Comparison of ENCODE assay signal across 1 cellular context in the genomic region with DNA sequence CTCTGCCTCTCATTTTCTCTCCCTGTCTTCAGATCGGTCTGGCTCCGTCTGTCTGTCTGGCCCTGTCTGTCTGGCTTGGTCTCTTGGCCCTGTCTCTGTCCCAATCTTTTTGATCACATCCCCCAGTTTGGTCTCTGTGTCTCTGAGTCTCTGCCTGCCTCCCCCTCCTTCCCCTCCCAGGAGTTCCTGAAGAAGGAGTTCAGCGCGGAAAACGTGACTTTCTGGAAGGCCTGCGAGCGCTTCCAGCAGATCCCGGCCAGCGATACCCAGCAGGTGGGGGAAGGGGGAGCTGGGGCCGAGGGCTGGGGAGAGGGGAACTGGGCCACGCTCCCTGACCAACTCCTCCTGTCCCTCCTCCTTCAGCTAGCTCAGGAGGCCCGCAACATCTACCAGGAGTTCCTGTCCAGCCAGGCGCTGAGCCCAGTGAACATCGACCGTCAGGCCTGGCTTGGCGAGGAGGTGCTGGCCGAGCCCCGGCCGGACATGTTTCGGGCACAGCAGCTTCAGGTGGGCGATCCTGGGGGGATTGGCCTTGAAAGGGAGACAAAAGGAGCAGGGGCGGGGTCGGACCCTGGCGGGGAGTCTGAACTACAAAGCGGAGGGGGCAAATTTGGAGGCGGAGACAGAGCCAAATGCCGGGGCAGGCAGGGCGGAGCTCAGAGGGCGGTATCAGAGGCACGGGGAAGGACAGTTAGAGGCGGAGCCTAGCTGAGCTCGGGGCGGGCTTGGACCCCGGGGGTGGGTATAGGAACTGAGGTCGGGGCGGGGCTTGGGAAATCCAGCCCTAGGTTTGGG.
TF ChIP-seq lines count a peak whose summit lies in the region.

No MANE protein-coding gene starts in this region.

TF ChIP-seq in K562, 482 proteins besides CTCF, POLR2A, EP300 and RAD21 (continued from another document and continues in another):
- TF ChIP-seq RBM22 (IDR thresholded peaks at IDR 0.05; ENCODE audit: low read depth, low read length, poor library complexity, severe bottlenecking), result peak; percentile 8
- peak; percentile 56 for TF ChIP-seq KDM5B (IDR thresholded peaks at IDR 0.05; ENCODE audit: insufficient replicate concordance, low read depth, low read length)
- TF ChIP-seq, protein P1, sequence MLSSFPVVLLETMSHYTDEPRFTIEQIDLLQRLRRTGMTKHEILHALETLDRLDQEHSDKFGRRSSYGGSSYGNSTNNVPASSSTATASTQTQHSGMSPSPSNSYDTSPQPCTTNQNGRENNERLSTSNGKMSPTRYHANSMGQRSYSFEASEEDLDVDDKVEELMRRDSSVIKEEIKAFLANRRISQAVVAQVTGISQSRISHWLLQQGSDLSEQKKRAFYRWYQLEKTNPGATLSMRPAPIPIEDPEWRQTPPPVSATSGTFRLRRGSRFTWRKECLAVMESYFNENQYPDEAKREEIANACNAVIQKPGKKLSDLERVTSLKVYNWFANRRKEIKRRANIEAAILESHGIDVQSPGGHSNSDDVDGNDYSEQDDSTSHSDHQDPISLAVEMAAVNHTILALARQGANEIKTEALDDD (IDR thresholded peaks at IDR 0.05), result no peak
- TF ChIP-seq MCM3 (IDR thresholded peaks at IDR 0.05), result no peak
- no peak for TF ChIP-seq HMG20A (CRISPR knock-in tag; conservative IDR thresholded peaks at IDR 0.05)
- TF ChIP-seq RHOXF2B (CRISPR knock-in tag; conservative IDR thresholded peaks at IDR 0.05), result no peak
- TF ChIP-seq RBM39 (optimal IDR thresholded peaks at IDR 0.05; ENCODE audit: low read depth, low read length), result no peak
- TF ChIP-seq RBFOX2 (IDR thresholded peaks at IDR 0.05; ENCODE audit: low read depth, low read length), result peak; percentile 88
- no peak for TF ChIP-seq YBX1 (IDR thresholded peaks at IDR 0.05)
- TF ChIP-seq, protein P2, sequence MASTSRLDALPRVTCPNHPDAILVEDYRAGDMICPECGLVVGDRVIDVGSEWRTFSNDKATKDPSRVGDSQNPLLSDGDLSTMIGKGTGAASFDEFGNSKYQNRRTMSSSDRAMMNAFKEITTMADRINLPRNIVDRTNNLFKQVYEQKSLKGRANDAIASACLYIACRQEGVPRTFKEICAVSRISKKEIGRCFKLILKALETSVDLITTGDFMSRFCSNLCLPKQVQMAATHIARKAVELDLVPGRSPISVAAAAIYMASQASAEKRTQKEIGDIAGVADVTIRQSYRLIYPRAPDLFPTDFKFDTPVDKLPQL (IDR thresholded peaks at IDR 0.05; ENCODE audit: extremely low read depth, insufficient read length), result no peak
- TF ChIP-seq KAT7 (CRISPR knock-in tag; IDR thresholded peaks at IDR 0.05; ENCODE audit: borderline replicate concordance), result no peak; the same call in 1 of the 2 replicates
- no peak; the same call in 1 of the 2 replicates for TF ChIP-seq HDGF (IDR thresholded peaks at IDR 0.05)
- no peak for TF ChIP-seq NR1H2 (CRISPR knock-in tag; IDR thresholded peaks at IDR 0.05)
- 0 out of 2 replicates have a peak, but pooled peaks have one; percentile 13 for TF ChIP-seq CHD2 (IDR thresholded peaks at IDR 0.05; ENCODE audit: low read depth, low read length)
- no peak for TF ChIP-seq ZC3H4 (CRISPR knock-in tag; IDR thresholded peaks at IDR 0.05; ENCODE audit: borderline replicate concordance)
- TF ChIP-seq RFX1 (IDR thresholded peaks at IDR 0.05), result no peak
- TF ChIP-seq USF2 (CRISPR knock-in tag; IDR thresholded peaks at IDR 0.05), result no peak
- no peak for TF ChIP-seq POLR3G (IDR thresholded peaks at IDR 0.05; ENCODE audit: extremely low read depth, insufficient read length, insufficient replicate concordance)
- no peak for TF ChIP-seq ZSCAN32 (CRISPR knock-in tag; IDR thresholded peaks at IDR 0.05)
- peak; percentile 24; the same call in 1 of the 2 replicates for TF ChIP-seq CBFA2T3 (IDR thresholded peaks at IDR 0.05)
- no peak for TF ChIP-seq NFIC (IDR thresholded peaks at IDR 0.05)
- no peak for TF ChIP-seq KLF13 (tag; IDR thresholded peaks at IDR 0.05; ENCODE audit: borderline replicate concordance, low read depth)
- no peak for TF ChIP-seq NFIX (CRISPR knock-in tag; IDR thresholded peaks at IDR 0.05; ENCODE audit: low read depth)
- no peak for TF ChIP-seq IRF2 (CRISPR knock-in tag; IDR thresholded peaks at IDR 0.05)
- peak; percentile 84 for TF ChIP-seq ZNF395 (CRISPR knock-in tag; IDR thresholded peaks at IDR 0.05)
- no peak for TF ChIP-seq NR2C1 (IDR thresholded peaks at IDR 0.05)
- TF ChIP-seq NR2C1 (tag; IDR thresholded peaks at IDR 0.05), result 0 out of 2 replicates have a peak, but pooled peaks have one; percentile 42
- no peak for TF ChIP-seq HNRNPUL1 (IDR thresholded peaks at IDR 0.05; ENCODE audit: low read length)
- TF ChIP-seq CCNT2 (IDR thresholded peaks at IDR 0.05; ENCODE audit: borderline replicate concordance, extremely low read depth, insufficient read length, low read depth, low read length), result peak; percentile 40
- TF ChIP-seq ETV6 (IDR thresholded peaks at IDR 0.05; ENCODE audit: borderline replicate concordance in 1 of 2, low read depth in 2 of 2, low read length in 1 of 2), result no peak
- TF ChIP-seq ETV6 (CRISPR knock-in tag; IDR thresholded peaks at IDR 0.05; ENCODE audit: borderline replicate concordance), result no peak
- TF ChIP-seq ZSCAN29 (IDR thresholded peaks at IDR 0.05), result no peak
- peak; percentile 5 for TF ChIP-seq HMGN3 (IDR thresholded peaks at IDR 0.05; ENCODE audit: borderline replicate concordance, extremely low read depth, insufficient read length, low read depth, low read length)
- TF ChIP-seq MIER1 (IDR thresholded peaks at IDR 0.05; ENCODE audit: low read depth), result 0 out of 2 replicates have a peak, but pooled peaks have one; percentile 32
- peak; percentile 85 for TF ChIP-seq ZFX (CRISPR knock-in tag; IDR thresholded peaks at IDR 0.05)
- peak; percentile 57; the same call in 1 of the 2 replicates for TF ChIP-seq ARID1B (IDR thresholded peaks at IDR 0.05)
- no peak for TF ChIP-seq MEIS2 (IDR thresholded peaks at IDR 0.05; ENCODE audit: partially characterized antibody)
- TF ChIP-seq, protein P3, sequence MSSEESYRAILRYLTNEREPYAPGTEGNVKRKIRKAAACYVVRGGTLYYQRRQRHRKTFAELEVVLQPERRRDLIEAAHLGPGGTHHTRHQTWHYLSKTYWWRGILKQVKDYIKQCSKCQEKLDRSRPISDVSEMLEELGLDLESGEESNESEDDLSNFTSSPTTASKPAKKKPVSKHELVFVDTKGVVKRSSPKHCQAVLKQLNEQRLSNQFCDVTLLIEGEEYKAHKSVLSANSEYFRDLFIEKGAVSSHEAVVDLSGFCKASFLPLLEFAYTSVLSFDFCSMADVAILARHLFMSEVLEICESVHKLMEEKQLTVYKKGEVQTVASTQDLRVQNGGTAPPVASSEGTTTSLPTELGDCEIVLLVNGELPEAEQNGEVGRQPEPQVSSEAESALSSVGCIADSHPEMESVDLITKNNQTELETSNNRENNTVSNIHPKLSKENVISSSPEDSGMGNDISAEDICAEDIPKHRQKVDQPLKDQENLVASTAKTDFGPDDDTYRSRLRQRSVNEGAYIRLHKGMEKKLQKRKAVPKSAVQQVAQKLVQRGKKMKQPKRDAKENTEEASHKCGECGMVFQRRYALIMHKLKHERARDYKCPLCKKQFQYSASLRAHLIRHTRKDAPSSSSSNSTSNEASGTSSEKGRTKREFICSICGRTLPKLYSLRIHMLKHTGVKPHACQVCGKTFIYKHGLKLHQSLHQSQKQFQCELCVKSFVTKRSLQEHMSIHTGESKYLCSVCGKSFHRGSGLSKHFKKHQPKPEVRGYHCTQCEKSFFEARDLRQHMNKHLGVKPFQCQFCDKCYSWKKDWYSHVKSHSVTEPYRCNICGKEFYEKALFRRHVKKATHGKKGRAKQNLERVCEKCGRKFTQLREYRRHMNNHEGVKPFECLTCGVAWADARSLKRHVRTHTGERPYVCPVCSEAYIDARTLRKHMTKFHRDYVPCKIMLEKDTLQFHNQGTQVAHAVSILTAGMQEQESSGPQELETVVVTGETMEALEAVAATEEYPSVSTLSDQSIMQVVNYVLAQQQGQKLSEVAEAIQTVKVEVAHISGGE (CRISPR knock-in tag; IDR thresholded peaks at IDR 0.05), result no peak
- 0 out of 2 replicates have a peak, but pooled peaks have one; percentile 37 for TF ChIP-seq JUND (IDR thresholded peaks at IDR 0.05; ENCODE audit: borderline replicate concordance, low read depth, low read length)
- TF ChIP-seq JUND (tag; IDR thresholded peaks at IDR 0.05; ENCODE audit: borderline replicate concordance, low read depth, low read length), result no peak; the same call in 2 of the 3 replicates
- peak in 1 of 2 experiments; percentile 99; a peak in 2 of 4 replicates for TF ChIP-seq MLLT1 (IDR thresholded peaks at IDR 0.05)
- TF ChIP-seq ZNF133 (CRISPR knock-in tag; IDR thresholded peaks at IDR 0.05), result no peak
- no peak for TF ChIP-seq ATF1 (CRISPR knock-in tag; IDR thresholded peaks at IDR 0.05)
- no peak for TF ChIP-seq ATF1 (tag; IDR thresholded peaks at IDR 0.05)
- TF ChIP-seq RBBP5 (IDR thresholded peaks at IDR 0.05; ENCODE audit: borderline replicate concordance, insufficient read depth, low read length, poor library complexity, severe bottlenecking), result peak; percentile 34
- no peak for TF ChIP-seq SIN3B (IDR thresholded peaks at IDR 0.05; ENCODE audit: low read depth)
- TF ChIP-seq BCLAF1 (IDR thresholded peaks at IDR 0.05; ENCODE audit: borderline replicate concordance in 1 of 2, control insufficient read depth in 1 of 2, low read depth in 2 of 2, low read length in 1 of 2), result no peak
- no peak for TF ChIP-seq NR2F6 (CRISPR knock-in tag; IDR thresholded peaks at IDR 0.05)
- peak; percentile 85 for TF ChIP-seq ELF4 (CRISPR knock-in tag; IDR thresholded peaks at IDR 0.05)
- no peak for TF ChIP-seq SRSF3 (IDR thresholded peaks at IDR 0.05; ENCODE audit: insufficient read depth, low read length)
- TF ChIP-seq ZMIZ1 (IDR thresholded peaks at IDR 0.05; ENCODE audit: low read depth in 2 of 2, low read length in 2 of 2), result peak in 1 of 2 experiments; percentile 52; a peak in 1 of 4 replicates
